In the genomic region with DNA sequence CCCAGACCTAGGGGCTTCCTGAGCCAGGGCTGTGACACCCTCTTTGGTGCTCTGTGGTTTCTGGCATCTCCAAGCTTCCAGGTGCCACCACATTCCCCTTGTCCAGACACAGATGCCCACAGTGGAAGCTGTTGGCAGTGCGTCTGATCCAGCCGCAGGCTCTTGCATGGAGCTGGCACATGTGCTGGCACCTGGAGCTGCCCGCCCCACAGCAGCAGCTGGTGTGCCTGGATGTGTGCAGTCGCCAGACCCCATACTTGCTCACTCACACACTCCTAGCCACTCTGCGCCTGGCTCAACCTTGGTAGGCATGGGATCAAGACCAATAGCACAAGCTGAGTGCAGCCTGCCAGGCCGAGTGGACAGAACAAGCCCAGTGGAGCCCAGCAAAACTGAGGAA, we compare ENCODE assay signal across 22 cellular contexts.
"Had no signal": no experiment of that assay in that cellular context is flagged by ENCODE, and none has a peak within 500 bp of the region (broad histone marks: within the 10 kb centered on the region; RNA-seq: fewer than 3 reads in every experiment).

No MANE protein-coding gene starts in this region.

- ATAC-seq: effector memory CD8-positive, alpha-beta T cell; foreskin keratinocyte; gastroesophageal sphincter; heart right ventricle; left cardiac atrium; left lung; left ventricle myocardium superior; lower lobe of right lung; mucosa of descending colon had no signal

- H3K36me3 ChIP-seq: colonic mucosa, esophagus muscularis mucosa, gastroesophageal sphincter, heart right ventricle, left lung, lower lobe of right lung had no signal

- H3K9me3 Mint-ChIP-seq: dendritic cell treated with granulocyte-macrophage colony-stimulating factor and Interleukin-4, amounts not matched to agents 40 ng/mL and 50 ng/mL, for 4 days; effector memory CD8-positive, alpha-beta T cell had no signal

- H3K27me3 ChIP-seq: colonic mucosa, gastroesophageal sphincter, heart right ventricle, left lung had no signal

- DNase-seq: colonic mucosa; cortex of kidney; effector CD8-positive, alpha-beta T cell; effector memory CD8-positive, alpha-beta T cell; endodermal cell; erythroblast; foreskin keratinocyte; glutamatergic neuron; head of caudate nucleus; heart right ventricle; hippocampal formation; left cardiac atrium; left ventricle myocardium superior; lower lobe of right lung; mesenchymal stem cell; mucosa of descending colon had no signal

- H3K27ac Mint-ChIP-seq: dendritic cell treated with granulocyte-macrophage colony-stimulating factor and Interleukin-4, amounts not matched to agents 40 ng/mL and 50 ng/mL, for 4 days; effector memory CD8-positive, alpha-beta T cell; endodermal cell; mesothelial cell of epicardium had no signal

- H3K36me3 Mint-ChIP-seq: mesothelial cell of epicardium had no signal

- H3K4me3 Mint-ChIP-seq: dendritic cell treated with granulocyte-macrophage colony-stimulating factor and Interleukin-4, amounts not matched to agents 40 ng/mL and 50 ng/mL, for 4 days; effector memory CD8-positive, alpha-beta T cell; endodermal cell; mesothelial cell of epicardium had no signal

- H3K27ac ChIP-seq: colonic mucosa, epithelial cell of prostate, esophagus muscularis mucosa, foreskin keratinocyte, gastroesophageal sphincter, heart right ventricle, left lung, lower lobe of right lung had no signal

- H3K4me3 ChIP-seq: colonic mucosa, esophagus muscularis mucosa, gastroesophageal sphincter, heart right ventricle, left lung, lower lobe of right lung, mucosa of descending colon had no signal

- H3K9me3 ChIP-seq: colonic mucosa, esophagus muscularis mucosa, gastroesophageal sphincter, left lung, lower lobe of right lung, mucosa of descending colon had no signal

- H3K4me1 ChIP-seq: colonic mucosa, esophagus muscularis mucosa, foreskin keratinocyte, gastroesophageal sphincter, heart right ventricle, left lung, lower lobe of right lung had no signal
